ENCODE assay signal across 10 cellular contexts in genomic region chr7:127021857-127022256, GRCh38.
"Had no signal": no experiment of that assay in that cellular context is flagged by ENCODE, and none has a peak within 500 bp of the region (broad histone marks: within the 10 kb centered on the region; RNA-seq: fewer than 3 reads in every experiment).

No MANE protein-coding gene starts in this region.

- FAIRE-seq: H1, H54 had no signal

- H3K9me3 ChIP-seq: HAP-1 had no signal

- H3K4me3 ChIP-seq: GM23248, GM23338, HAP-1 had no signal

- H3K27ac ChIP-seq: GM23248 had no signal

- DNase-seq: GM23248, H7, H9, HCEC 1CT, HFFc6 had no signal

- H3K36me3 ChIP-seq: HAP-1 had no signal

- H3K4me1 ChIP-seq: HAP-1 had no signal

- ATAC-seq: GM23338, HCT116 had no signal
